9 cellular contexts compared by ENCODE assay signal in the genomic region with DNA sequence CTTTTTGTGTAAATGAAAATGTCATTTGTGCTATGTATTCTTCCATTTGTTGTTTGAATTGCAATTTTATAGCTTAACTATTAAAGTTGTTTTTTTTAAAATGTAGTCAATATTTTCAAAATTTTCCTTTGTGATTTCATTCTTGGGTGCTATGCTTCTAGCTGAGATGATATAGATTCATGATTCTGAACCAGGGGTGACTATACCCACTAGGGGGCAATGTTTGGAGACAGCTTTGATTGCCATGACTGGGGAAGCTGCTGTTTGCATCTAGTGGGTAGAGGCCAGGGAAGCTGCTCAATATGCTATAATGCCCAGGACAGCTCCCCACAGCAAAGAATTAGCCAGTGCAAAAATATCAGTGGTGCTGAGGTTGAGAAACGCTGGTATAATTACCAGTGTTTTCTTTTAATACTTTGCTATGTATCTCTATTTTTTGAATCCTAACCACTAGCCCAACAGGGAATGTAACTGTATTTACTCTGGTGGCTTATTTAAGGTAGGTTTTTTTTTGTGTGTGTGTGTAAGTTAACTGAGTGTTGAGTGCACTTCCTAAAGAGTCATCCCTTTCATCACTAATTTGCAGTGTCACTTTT.
DNase-seq lines count a peak whose midpoint lies in the region; ATAC-seq and FAIRE-seq lines count a peak whose summit lies in the region.
"Had no signal": no experiment of that assay in that cellular context is flagged by ENCODE, and none has a peak within 500 bp of the region (broad histone marks: within the 10 kb centered on the region; RNA-seq: fewer than 3 reads in every experiment).

No MANE protein-coding gene starts in this region.

- H3K4me1 Mint-ChIP-seq in activated naive CD8-positive, alpha-beta T cell treated with anti-CD3 and anti-CD28 coated beads, Interleukin-2, amount 50 U/mL, for 24 hours, result no peaks in the 10 kb centered on the region

- peak; percentile 80 for FAIRE-seq in GM19239 (lab: Jason Lieb, UNC)

- H3K27me3 Mint-ChIP-seq in activated naive CD8-positive, alpha-beta T cell treated with anti-CD3 and anti-CD28 coated beads, Interleukin-2, amount 50 U/mL, for 24 hours, result peaks cover 9% of the 10 kb centered on the region

- DNase-seq in COLO829 (ENCODE audit: low spot score), result peak; percentile 49
- peak; percentile 15 for DNase-seq in GM19239 (ENCODE audit: insufficient read length, low spot score)
- peak; percentile 91 for DNase-seq in NCI-H510A treated with DMSO at 0.1 percent for 48 hours (lab: John Stamatoyannopoulos, UW)
- DNase-seq in activated naive CD8-positive, alpha-beta T cell treated with anti-CD3 and anti-CD28 coated beads, Interleukin-2, amount 50 U/mL, for 24 hours, result peak; percentile 24
- peak; percentile 63 for DNase-seq in hepatic stellate cell (ENCODE audit: low spot score)
- peak; percentile 2 to 24 for DNase-seq in stimulated activated CD4-positive, alpha-beta T cell treated with anti-CD3 and anti-CD28 coated beads, Interleukin-4, amount 100 ng/mL, for 48 hours (ENCODE audit: low read depth in 2 of 2)

- ATAC-seq in HG03565 (IDR thresholded peaks at IDR 0.05; ENCODE audit: unreplicated experiment) (peak; percentile 89), GM19455 (IDR thresholded peaks at IDR 0.05; ENCODE audit: unreplicated experiment) (no peak)
- no peak for ATAC-seq in activated naive CD8-positive, alpha-beta T cell treated with anti-CD3 and anti-CD28 coated beads, Interleukin-2, amount 50 U/mL, for 24 hours
- ATAC-seq: T-helper 17 cell had no signal

- no peak overlapping the region for H3K27ac Mint-ChIP-seq in activated naive CD8-positive, alpha-beta T cell treated with anti-CD3 and anti-CD28 coated beads, Interleukin-2, amount 50 U/mL, for 24 hours
- H3K27ac Mint-ChIP-seq: T-helper 17 cell had no signal

- H3K4me3 Mint-ChIP-seq in activated naive CD8-positive, alpha-beta T cell treated with anti-CD3 and anti-CD28 coated beads, Interleukin-2, amount 50 U/mL, for 24 hours, result no peak overlapping the region
- H3K4me3 Mint-ChIP-seq: T-helper 17 cell had no signal

- H3K9me3 Mint-ChIP-seq in activated naive CD8-positive, alpha-beta T cell treated with anti-CD3 and anti-CD28 coated beads, Interleukin-2, amount 50 U/mL, for 24 hours, result no peaks in the 10 kb centered on the region

- no peaks in the 10 kb centered on the region for H3K36me3 Mint-ChIP-seq in activated naive CD8-positive, alpha-beta T cell treated with anti-CD3 and anti-CD28 coated beads, Interleukin-2, amount 50 U/mL, for 24 hours (ENCODE audit: low read depth)

Comparison
In these comparisons a context has a peak if more than half of its experiments do, and no peak if none do; other contexts are left out.
1. DNase-seq: peak in every context shown above with its lines; median percentile 91 in NCI-H510A treated with DMSO at 0.1 percent for 48 hours; 63 in hepatic stellate cell; 49 in COLO829; 24 in activated naive CD8-positive, alpha-beta T cell treated with anti-CD3 and anti-CD28 coated beads, Interleukin-2, amount 50 U/mL, for 24 hours; 15 in GM19239; 13 in stimulated activated CD4-positive, alpha-beta T cell treated with anti-CD3 and anti-CD28 coated beads, Interleukin-4, amount 100 ng/mL, for 48 hours.